In genomic region chr16:88318091-88318494, GRCh38 we compare ENCODE assay signal across 23 cellular contexts.
"Had no signal": no experiment of that assay in that cellular context is flagged by ENCODE, and none has a peak within 500 bp of the region (broad histone marks: within the 10 kb centered on the region; RNA-seq: fewer than 3 reads in every experiment).

No MANE protein-coding gene starts in this region.

- H3K9me3 Mint-ChIP-seq: activated CD4-positive, alpha-beta memory T cell treated with anti-CD3 and anti-CD28 coated beads, Interleukin-2, amount 10 ng/mL, durations not matched to agents 7 days and 5 days; activated naive CD4-positive, alpha-beta T cell treated with anti-CD3 and anti-CD28 coated beads, Interleukin-2, amount 50 U/mL, for 24 hours; central memory CD8-positive, alpha-beta T cell; effector memory CD8-positive, alpha-beta T cell; immature natural killer cell; type B pancreatic cell had no signal

- H3K27ac Mint-ChIP-seq: activated CD4-positive, alpha-beta memory T cell treated with anti-CD3 and anti-CD28 coated beads, Interleukin-2, amount 10 ng/mL, durations not matched to agents 7 days and 5 days; activated CD4-positive, alpha-beta T cell treated with anti-CD3 and anti-CD28 coated beads, Interleukin-2, amount 10 ng/mL, durations not matched to agents 24 days and 14 days; activated CD8-positive, alpha-beta memory T cell treated with anti-CD3 and anti-CD28 coated beads, Interleukin-2, amount 10 ng/mL, durations not matched to agents 7 days and 5 days; activated naive CD4-positive, alpha-beta T cell treated with anti-CD3 and anti-CD28 coated beads, Interleukin-2, amount 50 U/mL, for 24 hours; effector memory CD8-positive, alpha-beta T cell; immature natural killer cell; progenitor cell of endocrine pancreas; type B pancreatic cell had no signal

- H3K27me3 Mint-ChIP-seq: activated CD4-positive, alpha-beta memory T cell treated with anti-CD3 and anti-CD28 coated beads, Interleukin-2, amount 10 ng/mL, durations not matched to agents 7 days and 5 days; activated CD4-positive, alpha-beta T cell treated with anti-CD3 and anti-CD28 coated beads, Interleukin-2, amount 10 ng/mL, durations not matched to agents 24 days and 14 days; activated CD8-positive, alpha-beta memory T cell treated with anti-CD3 and anti-CD28 coated beads, Interleukin-2, amount 10 ng/mL, durations not matched to agents 7 days and 5 days had no signal

- FAIRE-seq: endothelial cell of umbilical vein had no signal

- H3K4me1 Mint-ChIP-seq: activated CD4-positive, alpha-beta memory T cell treated with anti-CD3 and anti-CD28 coated beads, Interleukin-2, amount 10 ng/mL, durations not matched to agents 7 days and 5 days; activated CD4-positive, alpha-beta T cell treated with anti-CD3 and anti-CD28 coated beads, Interleukin-2, amount 10 ng/mL, durations not matched to agents 24 days and 14 days; activated CD8-positive, alpha-beta memory T cell treated with anti-CD3 and anti-CD28 coated beads, Interleukin-2, amount 10 ng/mL, durations not matched to agents 7 days and 5 days; activated naive CD4-positive, alpha-beta T cell treated with anti-CD3 and anti-CD28 coated beads, Interleukin-2, amount 50 U/mL, for 24 hours; central memory CD8-positive, alpha-beta T cell; immature natural killer cell had no signal

- H3K4me3 Mint-ChIP-seq: activated CD4-positive, alpha-beta memory T cell treated with anti-CD3 and anti-CD28 coated beads, Interleukin-2, amount 10 ng/mL, durations not matched to agents 7 days and 5 days; activated CD4-positive, alpha-beta T cell treated with anti-CD3 and anti-CD28 coated beads, Interleukin-2, amount 10 ng/mL, durations not matched to agents 24 days and 14 days; activated CD8-positive, alpha-beta memory T cell treated with anti-CD3 and anti-CD28 coated beads, Interleukin-2, amount 10 ng/mL, durations not matched to agents 7 days and 5 days; activated naive CD4-positive, alpha-beta T cell treated with anti-CD3 and anti-CD28 coated beads, Interleukin-2, amount 50 U/mL, for 24 hours; central memory CD8-positive, alpha-beta T cell; effector memory CD8-positive, alpha-beta T cell; immature natural killer cell; type B pancreatic cell had no signal

- ATAC-seq: activated CD4-positive, CD25-positive, alpha-beta regulatory T cell treated with anti-CD3 and anti-CD28 coated beads, Interleukin-2, amount 50 U/mL, for 24 hours; activated CD8-positive, alpha-beta memory T cell treated with anti-CD3 and anti-CD28 coated beads, Interleukin-2, amount 10 ng/mL, durations not matched to agents 7 days and 5 days; effector memory CD8-positive, alpha-beta T cell; esophagus mucosa had no signal

- H3K36me3 Mint-ChIP-seq: activated CD8-positive, alpha-beta memory T cell treated with anti-CD3 and anti-CD28 coated beads, Interleukin-2, amount 10 ng/mL, durations not matched to agents 7 days and 5 days; activated naive CD4-positive, alpha-beta T cell treated with anti-CD3 and anti-CD28 coated beads, Interleukin-2, amount 50 U/mL, for 24 hours; immature natural killer cell; type B pancreatic cell had no signal

- DNase-seq: activated CD4-positive, alpha-beta memory T cell treated with anti-CD3 and anti-CD28 coated beads, Interleukin-2, amount 10 ng/mL, durations not matched to agents 7 days and 5 days; activated CD4-positive, alpha-beta T cell treated with anti-CD3 and anti-CD28 coated beads, Interleukin-2, amount 10 ng/mL, durations not matched to agents 24 days and 14 days; activated CD8-positive, alpha-beta memory T cell treated with anti-CD3 and anti-CD28 coated beads, Interleukin-2, amount 10 ng/mL, durations not matched to agents 7 days and 5 days; activated gamma-delta T cell treated with Interleukin-2 at 50 U/mL for 16 hours; activated T-cell treated with anti-CD3 and anti-CD28 coated beads for 4 hours; colonic mucosa; dorsolateral prefrontal cortex; effector memory CD8-positive, alpha-beta T cell; foreskin melanocyte; immature natural killer cell; kidney glomerular epithelial cell; left ventricle myocardium inferior; mammary epithelial cell; retina; stimulated activated CD4-positive, alpha-beta T cell treated with anti-CD3 and anti-CD28 coated beads, Interleukin-4, amount 100 ng/mL, for 24 hours; stimulated activated naive CD4-positive, alpha-beta T cell treated with Interleukin-2 at 50 U/mL for 16 hours had no signal
